In the genomic region with DNA sequence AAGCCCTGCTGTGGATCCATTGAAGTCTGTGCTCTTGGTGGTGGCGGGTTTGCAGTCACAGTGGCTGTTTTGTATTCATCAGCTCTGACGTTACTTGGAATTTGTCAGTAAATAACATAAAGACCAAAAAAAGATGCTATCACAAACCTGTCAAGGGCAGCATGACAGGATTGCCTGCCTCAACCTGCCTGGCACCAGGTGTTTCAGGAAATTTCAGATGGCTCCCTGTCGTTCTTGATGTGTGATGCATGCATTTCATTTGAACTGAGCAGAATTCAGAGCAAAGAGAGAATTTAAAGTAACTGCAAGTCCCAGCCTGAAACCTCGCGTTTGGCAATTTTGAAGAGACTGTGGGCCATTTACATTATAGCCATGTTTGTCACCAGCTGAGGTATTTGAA, we compare ENCODE assay signal across 27 cellular contexts. TPM values are rescaled to one million over a fixed set of nuclear protein-coding genes. Genes with fewer than 3 reads are reported as not detected.
A peak's percentile ranks its signal among the peaks of the same experiment; 100 is the strongest.
DNase-seq lines count a peak whose midpoint lies in the region; TF ChIP-seq lines count a peak whose summit lies in the region.
"Had no signal": no experiment of that assay in that cellular context is flagged by ENCODE, and none has a peak within 500 bp of the region (broad histone marks: within the 10 kb centered on the region; RNA-seq: fewer than 3 reads in every experiment).

No MANE protein-coding gene starts in this region.

- H3K27ac Mint-ChIP-seq in neural progenitor cell: no peak overlapping the region
- H3K27ac Mint-ChIP-seq: activated CD8-positive, alpha-beta memory T cell treated with anti-CD3 and anti-CD28 coated beads, Interleukin-2, amount 10 ng/mL, durations not matched to agents 7 days and 5 days; activated naive CD4-positive, alpha-beta T cell treated with anti-CD3 and anti-CD28 coated beads for 36 hours; activated T-cell treated with anti-CD3 and anti-CD28 coated beads, Interleukin-2, amount 50 U/mL, for 72 hours; CD4-positive, CD25-positive, alpha-beta regulatory T cell; nephron progenitor cell; WTC11 had no signal

- H3K36me3 ChIP-seq in neural progenitor cell (no peaks in the 10 kb centered on the region), BE2C (no peaks in the 10 kb centered on the region)
- H3K36me3 ChIP-seq: lower lobe of right lung, right lobe of liver had no signal

- DNase-seq in HPDE6-E6E7 (ENCODE audit: extremely low spot score): peak; percentile 69
- DNase-seq in NCI-H1417 treated with DMSO at 0.1 percent for 48 hours (lab: John Stamatoyannopoulos, UW): peak; percentile 2
- peak; percentile 65 for DNase-seq in RWPE1 (ENCODE audit: low spot score)
- DNase-seq in neural progenitor cell (ENCODE audit: low spot score): no peak
- no peak for DNase-seq in foreskin fibroblast
- DNase-seq in BE2C: no peak
- DNase-seq in foreskin melanocyte: no peak
- DNase-seq: activated CD4-positive, alpha-beta T cell treated with anti-CD3 and anti-CD28 coated beads, Interleukin-2, amount 50 U/mL, for 1 hour; activated CD8-positive, alpha-beta memory T cell treated with anti-CD3 and anti-CD28 coated beads, Interleukin-2, amount 10 ng/mL, durations not matched to agents 7 days and 5 days; activated naive CD4-positive, alpha-beta T cell treated with anti-CD3 and anti-CD28 coated beads for 36 hours; activated T-cell treated with anti-CD3 and anti-CD28 coated beads, Interleukin-2, amount 50 U/mL, for 72 hours; CD4-positive, CD25-positive, alpha-beta regulatory T cell; GF-D8; glutamatergic neuron; GOT3; lower lobe of right lung; MM.1S; NCI-H2029 treated with DMSO at 0.1 percent for 48 hours; NCI-H524; nephron progenitor cell; posterior cingulate gyrus; right lobe of liver; Right ventricle myocardium superior; stimulated activated naive CD8-positive, alpha-beta T cell treated with anti-CD3 and anti-CD28 coated beads, Interleukin-15, Interleukin-2, amounts not matched to agents 100 U/mL and 50 U/mL, for 24 hours had no signal

- H3K27me3 ChIP-seq in neural progenitor cell (no peaks in the 10 kb centered on the region), BE2C (no peaks in the 10 kb centered on the region)
- H3K27me3 ChIP-seq: right lobe of liver had no signal

- H4K20me1 ChIP-seq in neural progenitor cell (ENCODE audit: low read depth): no peaks in the 10 kb centered on the region

- H3K79me2 ChIP-seq in neural progenitor cell (ENCODE audit: low read depth): no peaks in the 10 kb centered on the region

- H2AFZ ChIP-seq in neural progenitor cell (replicated peaks): peak overlapping the region; percentile 5

- H3K4me1 ChIP-seq in neural progenitor cell: no peaks in the 10 kb centered on the region
- no peaks in the 10 kb centered on the region for H3K4me1 ChIP-seq in BE2C
- H3K4me1 ChIP-seq: lower lobe of right lung, right lobe of liver had no signal

- peaks cover 7% of the 10 kb centered on the region for H3K27me3 Mint-ChIP-seq in neural progenitor cell (ENCODE audit: insufficient read depth, low read depth)

- no peaks in the 10 kb centered on the region for H3F3A ChIP-seq in neural progenitor cell (ENCODE audit: low read depth)

- H3K9ac ChIP-seq in neural progenitor cell: no peak overlapping the region

- H3K4me1 Mint-ChIP-seq in neural progenitor cell: no peaks in the 10 kb centered on the region
- H3K4me1 Mint-ChIP-seq: CD4-positive, CD25-positive, alpha-beta regulatory T cell had no signal

- H3K27ac ChIP-seq in RWPE1 (no peak overlapping the region), neural progenitor cell (no peak overlapping the region)
- H3K27ac ChIP-seq: coronary artery, lower lobe of right lung, right lobe of liver had no signal

- CTCF ChIA-PET in RWPE1 (lab: Yijun Ruan, JAX): no interaction called here

- H3K9me3 ChIP-seq in neural progenitor cell (ENCODE audit: low read depth) (no peaks in the 10 kb centered on the region), BE2C (no peaks in the 10 kb centered on the region)
- H3K9me3 ChIP-seq: lower lobe of right lung, right lobe of liver had no signal

- no peak overlapping the region for H3K4me3 ChIP-seq in neural progenitor cell
- H3K4me3 ChIP-seq in foreskin fibroblast (ENCODE audit: low read depth in 1 of 2, low read length in 2 of 2): no peak overlapping the region
- no peak overlapping the region for H3K4me3 ChIP-seq in BE2C (ENCODE audit: low read depth, low read length)
- H3K4me3 ChIP-seq: coronary artery, K562, lower lobe of right lung, right lobe of liver had no signal

- no peak overlapping the region for H3K4me3 Mint-ChIP-seq in neural progenitor cell
- H3K4me3 Mint-ChIP-seq: activated CD8-positive, alpha-beta memory T cell treated with anti-CD3 and anti-CD28 coated beads, Interleukin-2, amount 10 ng/mL, durations not matched to agents 7 days and 5 days; activated naive CD4-positive, alpha-beta T cell treated with anti-CD3 and anti-CD28 coated beads for 36 hours; activated T-cell treated with anti-CD3 and anti-CD28 coated beads, Interleukin-2, amount 50 U/mL, for 72 hours; nephron progenitor cell; WTC11 had no signal

- H3K36me3 Mint-ChIP-seq in neural progenitor cell: no peaks in the 10 kb centered on the region
- H3K36me3 Mint-ChIP-seq: CD4-positive, CD25-positive, alpha-beta regulatory T cell; WTC11 had no signal

- no peak overlapping the region for H3K4me2 ChIP-seq in neural progenitor cell

- no peaks in the 10 kb centered on the region for H3K9me3 Mint-ChIP-seq in neural progenitor cell
- H3K9me3 Mint-ChIP-seq: activated naive CD4-positive, alpha-beta T cell treated with anti-CD3 and anti-CD28 coated beads for 36 hours; activated T-cell treated with anti-CD3 and anti-CD28 coated beads, Interleukin-2, amount 50 U/mL, for 72 hours; nephron progenitor cell; WTC11 had no signal

- POLR2A ChIA-PET in RWPE1 (lab: Yijun Ruan, JAX; ENCODE audit: low non-redundant PET): no interaction called here

- TF ChIP-seq CTCF in RWPE1 (conservative IDR thresholded peaks at IDR 0.05; ENCODE audit: low read depth): no peak
- TF ChIP-seq CTCF in neural progenitor cell (IDR thresholded peaks at IDR 0.05): no peak
- no peak for TF ChIP-seq CTCF in foreskin fibroblast (IDR thresholded peaks at IDR 0.05; ENCODE audit: low read depth, low read length)
- no peak for TF ChIP-seq CTCF in BE2C (IDR thresholded peaks at IDR 0.05; ENCODE audit: low read depth, low read length)

RNA-seq across cellular contexts. Expression of gene EPC2, which starts 50.3 kb away (rescaled TPM):
- 28.0 and 39.3 TPM in 2 replicates for total RNA-seq in neural progenitor cell (ENCODE audit: low replicate concordance)
- polyA plus RNA-seq in BE2C (2012; ENCODE audit: insufficient read depth, insufficient read length, low read depth): 9.6 TPM

Comparison
In these comparisons a context has a peak if more than half of its experiments do, and no peak if none do; other contexts are left out.
1. DNase-seq: peak in HPDE6-E6E7 (single experiment), NCI-H1417 treated with DMSO at 0.1 percent for 48 hours (single experiment) and RWPE1 (single experiment); none in neural progenitor cell (single experiment), foreskin fibroblast (0 of 2), BE2C (single experiment) and foreskin melanocyte (single experiment).